ENCODE assay signal across 8 cellular contexts in the genomic region with DNA sequence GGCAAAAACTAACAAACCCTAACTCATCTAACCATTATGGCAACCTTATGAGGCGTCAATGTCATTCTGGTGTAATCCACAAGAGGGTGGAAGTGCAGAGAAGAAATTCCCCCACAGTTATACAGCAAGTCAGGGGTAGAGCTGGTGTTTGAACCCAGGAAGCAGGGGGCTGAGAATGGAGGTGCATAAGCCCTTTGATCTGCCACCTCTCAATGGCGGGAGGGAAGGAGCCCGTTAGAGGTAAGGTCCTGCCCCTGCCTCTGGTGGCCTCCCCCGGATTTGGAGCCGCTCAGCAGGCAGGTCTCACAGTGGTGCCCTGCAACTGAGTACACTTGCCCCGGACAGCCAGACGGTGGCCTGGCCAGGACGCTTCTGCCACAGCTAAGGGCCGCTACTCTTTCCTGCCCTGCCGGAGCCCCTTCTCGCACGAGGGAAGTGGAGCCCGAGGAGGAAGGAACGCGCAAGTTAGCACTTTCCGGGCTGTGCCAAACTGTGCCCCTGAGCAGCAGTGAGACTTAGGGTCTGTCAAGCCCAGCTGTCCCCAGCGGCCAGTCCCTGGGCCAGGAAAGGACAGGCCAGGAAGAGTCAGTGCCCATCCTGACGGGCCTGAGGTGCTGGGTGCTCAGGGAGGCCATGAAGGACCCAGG. TPM values are rescaled to one million over a fixed set of nuclear protein-coding genes. Genes with fewer than 3 reads are reported as not detected.
DNase-seq lines count a peak whose midpoint lies in the region; ATAC-seq, FAIRE-seq and TF ChIP-seq lines count a peak whose summit lies in the region.
"Had no signal": no experiment of that assay in that cellular context is flagged by ENCODE, and none has a peak within 500 bp of the region (broad histone marks: within the 10 kb centered on the region; RNA-seq: fewer than 3 reads in every experiment).

No MANE protein-coding gene starts in this region.

- H3K36me3 Mint-ChIP-seq in progenitor cell of endocrine pancreas (ENCODE audit: insufficient read depth): no peaks in the 10 kb centered on the region

- no peak overlapping the region for H3K4me3 ChIP-seq in epithelial cell of esophagus (ENCODE audit: low read length)

- in situ Hi-C loops in G401 (cut with HindIII; ENCODE audit: low sequenced_read_pairs): no loop called here

- no peak for DNase-seq in GM19239 (ENCODE audit: insufficient read length, low spot score)
- no peak for DNase-seq in RCC 7860 (ENCODE audit: low spot score)
- no peak for DNase-seq in epithelial cell of esophagus (ENCODE audit: low read depth)
- no peak for DNase-seq in progenitor cell of endocrine pancreas (ENCODE audit: low spot score, unreplicated experiment)
- DNase-seq in AML-193 (lab: John Stamatoyannopoulos, UW): no peak
- no peak for DNase-seq in G401 (ENCODE audit: low spot score)

- H3K27ac Mint-ChIP-seq in progenitor cell of endocrine pancreas: no peak overlapping the region

- H3K9me3 Mint-ChIP-seq in progenitor cell of endocrine pancreas (ENCODE audit: low read depth): no peaks in the 10 kb centered on the region

- TF ChIP-seq CTCF in epithelial cell of esophagus (IDR thresholded peaks at IDR 0.05; ENCODE audit: insufficient read depth, low read depth, low read length, missing control alignments) (peak; percentile 24), progenitor cell of endocrine pancreas (IDR thresholded peaks at IDR 0.05; ENCODE audit: unreplicated experiment) (peak; percentile 38)

- no peak for ATAC-seq in GM18511 (IDR thresholded peaks at IDR 0.05; ENCODE audit: unreplicated experiment)

- FAIRE-seq in GM19239 (lab: Jason Lieb, UNC): peak; percentile 75
- peak; percentile 27 for FAIRE-seq in RCC 7860 (lab: Jason Lieb, UNC)

- H3K27me3 Mint-ChIP-seq in progenitor cell of endocrine pancreas: peaks cover 7% of the 10 kb centered on the region

- no peak overlapping the region for H3K4me3 Mint-ChIP-seq in progenitor cell of endocrine pancreas (ENCODE audit: low read depth)

- peaks cover 38% of the 10 kb centered on the region for H3K4me1 Mint-ChIP-seq in progenitor cell of endocrine pancreas (ENCODE audit: low read depth)

RNA-seq across cellular contexts. Expression of a gene that starts 1.1 kb away (rescaled TPM):
- total RNA-seq in progenitor cell of endocrine pancreas: 7.4 and 7.7 TPM in 2 replicates
- total RNA-seq in G401 (2014; rRNA removed; shearing (Covaris generic)): not detected in 2 replicates
- total RNA-seq: RPMI7951 had no signal

RNA-seq across cellular contexts. Expression of a gene that starts 26.4 kb away (rescaled TPM):
- total RNA-seq in progenitor cell of endocrine pancreas: 2.1 and 2.7 TPM in 2 replicates
- not detected in 2 replicates for total RNA-seq in G401 (2014; rRNA removed; shearing (Covaris generic))
- total RNA-seq: RPMI7951 had no signal

RNA-seq across cellular contexts. Expression of a gene that starts 53.0 kb away (rescaled TPM):
- 26.1 and 28.5 TPM in 2 replicates for total RNA-seq in progenitor cell of endocrine pancreas
- total RNA-seq in G401 (2014; rRNA removed; shearing (Covaris generic)): not detected in 2 replicates

Comparison
In these comparisons a context has a peak if more than half of its experiments do, and no peak if none do; other contexts are left out.
1. RNA of a gene that starts 53.0 kb away (total RNA-seq): 26.1 to 28.5 TPM in progenitor cell of endocrine pancreas; not detected in G401; every median in the first group is over 10 times any median in the second.